Comparison of ENCODE assay signal across 2 cellular contexts in genomic region chr14:58966991-58967390, GRCh38.
A peak's percentile ranks its signal among the peaks of the same experiment; 100 is the strongest.
TF ChIP-seq lines count a peak whose summit lies in the region.

No MANE protein-coding gene starts in this region.

TF ChIP-seq in GM12878, 131 proteins besides CTCF, POLR2A, EP300 and RAD21 (continued from another document and continues in another):
- TF ChIP-seq, protein P1, sequence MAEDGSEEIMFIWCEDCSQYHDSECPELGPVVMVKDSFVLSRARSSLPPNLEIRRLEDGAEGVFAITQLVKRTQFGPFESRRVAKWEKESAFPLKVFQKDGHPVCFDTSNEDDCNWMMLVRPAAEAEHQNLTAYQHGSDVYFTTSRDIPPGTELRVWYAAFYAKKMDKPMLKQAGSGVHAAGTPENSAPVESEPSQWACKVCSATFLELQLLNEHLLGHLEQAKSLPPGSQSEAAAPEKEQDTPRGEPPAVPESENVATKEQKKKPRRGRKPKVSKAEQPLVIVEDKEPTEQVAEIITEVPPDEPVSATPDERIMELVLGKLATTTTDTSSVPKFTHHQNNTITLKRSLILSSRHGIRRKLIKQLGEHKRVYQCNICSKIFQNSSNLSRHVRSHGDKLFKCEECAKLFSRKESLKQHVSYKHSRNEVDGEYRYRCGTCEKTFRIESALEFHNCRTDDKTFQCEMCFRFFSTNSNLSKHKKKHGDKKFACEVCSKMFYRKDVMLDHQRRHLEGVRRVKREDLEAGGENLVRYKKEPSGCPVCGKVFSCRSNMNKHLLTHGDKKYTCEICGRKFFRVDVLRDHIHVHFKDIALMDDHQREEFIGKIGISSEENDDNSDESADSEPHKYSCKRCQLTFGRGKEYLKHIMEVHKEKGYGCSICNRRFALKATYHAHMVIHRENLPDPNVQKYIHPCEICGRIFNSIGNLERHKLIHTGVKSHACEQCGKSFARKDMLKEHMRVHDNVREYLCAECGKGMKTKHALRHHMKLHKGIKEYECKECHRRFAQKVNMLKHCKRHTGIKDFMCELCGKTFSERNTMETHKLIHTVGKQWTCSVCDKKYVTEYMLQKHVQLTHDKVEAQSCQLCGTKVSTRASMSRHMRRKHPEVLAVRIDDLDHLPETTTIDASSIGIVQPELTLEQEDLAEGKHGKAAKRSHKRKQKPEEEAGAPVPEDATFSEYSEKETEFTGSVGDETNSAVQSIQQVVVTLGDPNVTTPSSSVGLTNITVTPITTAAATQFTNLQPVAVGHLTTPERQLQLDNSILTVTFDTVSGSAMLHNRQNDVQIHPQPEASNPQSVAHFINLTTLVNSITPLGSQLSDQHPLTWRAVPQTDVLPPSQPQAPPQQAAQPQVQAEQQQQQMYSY (CRISPR knock-in tag; IDR thresholded peaks at IDR 0.05), result 0 out of 2 replicates have a peak, but pooled peaks have one; percentile 24
- TF ChIP-seq NRF1 (conservative IDR thresholded peaks at IDR 0.05; ENCODE audit: low read depth, low read length), result no peak
- TF ChIP-seq, protein P2, sequence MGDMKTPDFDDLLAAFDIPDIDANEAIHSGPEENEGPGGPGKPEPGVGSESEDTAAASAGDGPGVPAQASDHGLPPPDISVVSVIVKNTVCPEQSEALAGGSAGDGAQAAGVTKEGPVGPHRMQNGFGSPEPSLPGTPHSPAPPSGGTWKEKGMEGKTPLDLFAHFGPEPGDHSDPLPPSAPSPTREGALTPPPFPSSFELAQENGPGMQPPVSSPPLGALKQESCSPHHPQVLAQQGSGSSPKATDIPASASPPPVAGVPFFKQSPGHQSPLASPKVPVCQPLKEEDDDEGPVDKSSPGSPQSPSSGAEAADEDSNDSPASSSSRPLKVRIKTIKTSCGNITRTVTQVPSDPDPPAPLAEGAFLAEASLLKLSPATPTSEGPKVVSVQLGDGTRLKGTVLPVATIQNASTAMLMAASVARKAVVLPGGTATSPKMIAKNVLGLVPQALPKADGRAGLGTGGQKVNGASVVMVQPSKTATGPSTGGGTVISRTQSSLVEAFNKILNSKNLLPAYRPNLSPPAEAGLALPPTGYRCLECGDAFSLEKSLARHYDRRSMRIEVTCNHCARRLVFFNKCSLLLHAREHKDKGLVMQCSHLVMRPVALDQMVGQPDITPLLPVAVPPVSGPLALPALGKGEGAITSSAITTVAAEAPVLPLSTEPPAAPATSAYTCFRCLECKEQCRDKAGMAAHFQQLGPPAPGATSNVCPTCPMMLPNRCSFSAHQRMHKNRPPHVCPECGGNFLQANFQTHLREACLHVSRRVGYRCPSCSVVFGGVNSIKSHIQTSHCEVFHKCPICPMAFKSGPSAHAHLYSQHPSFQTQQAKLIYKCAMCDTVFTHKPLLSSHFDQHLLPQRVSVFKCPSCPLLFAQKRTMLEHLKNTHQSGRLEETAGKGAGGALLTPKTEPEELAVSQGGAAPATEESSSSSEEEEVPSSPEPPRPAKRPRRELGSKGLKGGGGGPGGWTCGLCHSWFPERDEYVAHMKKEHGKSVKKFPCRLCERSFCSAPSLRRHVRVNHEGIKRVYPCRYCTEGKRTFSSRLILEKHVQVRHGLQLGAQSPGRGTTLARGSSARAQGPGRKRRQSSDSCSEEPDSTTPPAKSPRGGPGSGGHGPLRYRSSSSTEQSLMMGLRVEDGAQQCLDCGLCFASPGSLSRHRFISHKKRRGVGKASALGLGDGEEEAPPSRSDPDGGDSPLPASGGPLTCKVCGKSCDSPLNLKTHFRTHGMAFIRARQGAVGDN (IDR thresholded peaks at IDR 0.05), result peak; percentile 55; the same call in 1 of the 2 replicates
- TF ChIP-seq, protein P3, sequence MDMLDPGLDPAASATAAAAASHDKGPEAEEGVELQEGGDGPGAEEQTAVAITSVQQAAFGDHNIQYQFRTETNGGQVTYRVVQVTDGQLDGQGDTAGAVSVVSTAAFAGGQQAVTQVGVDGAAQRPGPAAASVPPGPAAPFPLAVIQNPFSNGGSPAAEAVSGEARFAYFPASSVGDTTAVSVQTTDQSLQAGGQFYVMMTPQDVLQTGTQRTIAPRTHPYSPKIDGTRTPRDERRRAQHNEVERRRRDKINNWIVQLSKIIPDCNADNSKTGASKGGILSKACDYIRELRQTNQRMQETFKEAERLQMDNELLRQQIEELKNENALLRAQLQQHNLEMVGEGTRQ (IDR thresholded peaks at IDR 0.05; ENCODE audit: borderline replicate concordance, low read depth, low read length), result no peak
- no peak for TF ChIP-seq FOXM1 (IDR thresholded peaks at IDR 0.05; ENCODE audit: low read depth, low read length)
- TF ChIP-seq, protein P4, sequence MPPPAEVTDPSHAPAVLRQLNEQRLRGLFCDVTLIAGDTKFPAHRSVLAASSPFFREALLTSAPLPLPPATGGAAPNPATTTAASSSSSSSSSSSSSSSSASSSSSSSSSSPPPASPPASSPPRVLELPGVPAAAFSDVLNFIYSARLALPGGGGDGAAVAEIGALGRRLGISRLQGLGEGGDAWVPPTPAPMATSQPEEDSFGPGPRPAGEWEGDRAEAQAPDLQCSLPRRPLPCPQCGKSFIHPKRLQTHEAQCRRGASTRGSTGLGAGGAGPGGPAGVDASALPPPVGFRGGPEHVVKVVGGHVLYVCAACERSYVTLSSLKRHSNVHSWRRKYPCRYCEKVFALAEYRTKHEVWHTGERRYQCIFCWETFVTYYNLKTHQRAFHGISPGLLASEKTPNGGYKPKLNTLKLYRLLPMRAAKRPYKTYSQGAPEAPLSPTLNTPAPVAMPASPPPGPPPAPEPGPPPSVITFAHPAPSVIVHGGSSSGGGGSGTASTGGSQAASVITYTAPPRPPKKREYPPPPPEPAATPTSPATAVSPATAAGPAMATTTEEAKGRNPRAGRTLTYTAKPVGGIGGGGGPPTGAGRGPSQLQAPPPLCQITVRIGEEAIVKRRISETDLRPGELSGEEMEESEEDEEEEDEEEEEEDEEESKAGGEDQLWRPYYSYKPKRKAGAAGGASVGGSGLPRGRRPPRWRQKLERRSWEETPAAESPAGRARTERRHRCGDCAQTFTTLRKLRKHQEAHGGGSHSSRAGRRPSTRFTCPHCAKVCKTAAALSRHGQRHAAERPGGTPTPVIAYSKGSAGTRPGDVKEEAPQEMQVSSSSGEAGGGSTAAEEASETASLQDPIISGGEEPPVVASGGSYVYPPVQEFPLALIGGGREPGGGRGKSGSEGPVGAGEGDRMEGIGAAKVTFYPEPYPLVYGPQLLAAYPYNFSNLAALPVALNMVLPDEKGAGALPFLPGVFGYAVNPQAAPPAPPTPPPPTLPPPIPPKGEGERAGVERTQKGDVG (CRISPR knock-in tag; IDR thresholded peaks at IDR 0.05), result 0 out of 2 replicates have a peak, but pooled peaks have one; percentile 25

TF ChIP-seq in HepG2, 621 proteins besides CTCF, POLR2A, EP300 and RAD21 (continued from another document):
- TF ChIP-seq, protein P5, sequence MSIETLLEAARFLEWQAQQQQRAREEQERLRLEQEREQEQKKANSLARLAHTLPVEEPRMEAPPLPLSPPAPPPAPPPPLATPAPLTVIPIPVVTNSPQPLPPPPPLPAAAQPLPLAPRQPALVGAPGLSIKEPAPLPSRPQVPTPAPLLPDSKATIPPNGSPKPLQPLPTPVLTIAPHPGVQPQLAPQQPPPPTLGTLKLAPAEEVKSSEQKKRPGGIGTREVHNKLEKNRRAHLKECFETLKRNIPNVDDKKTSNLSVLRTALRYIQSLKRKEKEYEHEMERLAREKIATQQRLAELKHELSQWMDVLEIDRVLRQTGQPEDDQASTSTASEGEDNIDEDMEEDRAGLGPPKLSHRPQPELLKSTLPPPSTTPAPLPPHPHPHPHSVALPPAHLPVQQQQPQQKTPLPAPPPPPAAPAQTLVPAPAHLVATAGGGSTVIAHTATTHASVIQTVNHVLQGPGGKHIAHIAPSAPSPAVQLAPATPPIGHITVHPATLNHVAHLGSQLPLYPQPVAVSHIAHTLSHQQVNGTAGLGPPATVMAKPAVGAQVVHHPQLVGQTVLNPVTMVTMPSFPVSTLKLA (IDR thresholded peaks at IDR 0.05), result 0 out of 2 replicates have a peak, but pooled peaks have one; percentile 42
- peak; percentile 55; the same call in 1 of the 2 replicates for TF ChIP-seq RARA (CRISPR knock-in tag; IDR thresholded peaks at IDR 0.05)
- no peak for TF ChIP-seq NCOR1 (IDR thresholded peaks at IDR 0.05; ENCODE audit: borderline replicate concordance, low read length)
- TF ChIP-seq ZC3H13 (CRISPR knock-in tag; IDR thresholded peaks at IDR 0.05), result no peak
- TF ChIP-seq, protein P6, sequence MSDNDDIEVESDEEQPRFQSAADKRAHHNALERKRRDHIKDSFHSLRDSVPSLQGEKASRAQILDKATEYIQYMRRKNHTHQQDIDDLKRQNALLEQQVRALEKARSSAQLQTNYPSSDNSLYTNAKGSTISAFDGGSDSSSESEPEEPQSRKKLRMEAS (IDR thresholded peaks at IDR 0.05), result peak; percentile 28; the same call in 1 of the 2 replicates
- peak; percentile 33; the same call in 1 of the 2 replicates for TF ChIP-seq GABPB1 (CRISPR knock-in tag; IDR thresholded peaks at IDR 0.05)
- TF ChIP-seq ZNF446 (CRISPR knock-in tag; IDR thresholded peaks at IDR 0.05), result no peak
- TF ChIP-seq GABPA (IDR thresholded peaks at IDR 0.05; ENCODE audit: low read depth, low read length), result no peak
- TF ChIP-seq GABPA (CRISPR knock-in tag; IDR thresholded peaks at IDR 0.05; ENCODE audit: low read depth), result 0 out of 2 replicates have a peak, but pooled peaks have one; percentile 11
- TF ChIP-seq ARID5B (CRISPR knock-in tag; IDR thresholded peaks at IDR 0.05), result 0 out of 2 replicates have a peak, but pooled peaks have one; percentile 35
- no peak for TF ChIP-seq GPN1 (CRISPR knock-in tag; IDR thresholded peaks at IDR 0.05; ENCODE audit: borderline replicate concordance)
- no peak for TF ChIP-seq JUNB (CRISPR knock-in tag; IDR thresholded peaks at IDR 0.05; ENCODE audit: borderline replicate concordance)
- TF ChIP-seq BCL6 (CRISPR knock-in tag; IDR thresholded peaks at IDR 0.05), result 0 out of 2 replicates have a peak, but pooled peaks have one; percentile 21
